7 cellular contexts compared by ENCODE assay signal in genomic region chr1:156805766-156806511, GRCh38. TPM values are rescaled to one million over a fixed set of nuclear protein-coding genes. Genes with fewer than 3 reads are reported as not detected.
A peak's percentile ranks its signal among the peaks of the same experiment; 100 is the strongest.
DNase-seq lines count a peak whose midpoint lies in the region; ATAC-seq and TF ChIP-seq lines count a peak whose summit lies in the region.
"Had no signal": no experiment of that assay in that cellular context is flagged by ENCODE, and none has a peak within 500 bp of the region (broad histone marks: within the 10 kb centered on the region; RNA-seq: fewer than 3 reads in every experiment).

No MANE protein-coding gene starts in this region.

- H3K27ac ChIP-seq in gastroesophageal sphincter (peak overlapping the region in 2 of 4 donors; percentile 28 to 37), trophoblast cell (ENCODE audit: low read depth, low read length) (no peak overlapping the region)

- H2BK12ac ChIP-seq in trophoblast cell (ENCODE audit: low read length), result no peak overlapping the region

- TF ChIP-seq POLR2A in gastroesophageal sphincter (IDR thresholded peaks at IDR 0.05), result no peak

- no peak overlapping the region for H2BK5ac ChIP-seq in trophoblast cell (ENCODE audit: low read depth, low read length, poor library complexity)

- DNase-seq in A172 (ENCODE audit: low spot score), result peak; percentile 46
- DNase-seq in NCI-H446 (lab: John Stamatoyannopoulos, UW), result peak; percentile 39 to 94
- DNase-seq in trophoblast cell, result no peak
- DNase-seq in SHP77 (lab: John Stamatoyannopoulos, UW), result no peak

- H3K36me3 ChIP-seq in gastroesophageal sphincter, result peaks cover 0 to 19% of the 10 kb centered on the region in 2 donors
- peaks cover 8 to 13% of the 10 kb centered on the region in 2 experiments for H3K36me3 ChIP-seq in trophoblast cell (ENCODE audit: control insufficient read depth in 1 of 2, insufficient read depth in 2 of 2, low read length in 2 of 2)

- no peak overlapping the region for H3K4me2 ChIP-seq in trophoblast cell (ENCODE audit: low read length)

- H2AK5ac ChIP-seq in trophoblast cell (ENCODE audit: low read length), result no peak overlapping the region

- H4K91ac ChIP-seq in trophoblast cell (ENCODE audit: low read depth, low read length), result no peak overlapping the region

- H3K9me3 ChIP-seq in gastroesophageal sphincter (no peaks in the 10 kb centered on the region), trophoblast cell (ENCODE audit: insufficient read depth, low read depth, low read length) (no peaks in the 10 kb centered on the region)

- H3K79me2 ChIP-seq in trophoblast cell (ENCODE audit: control insufficient read depth, insufficient read depth, low read length, poor library complexity), result no peaks in the 10 kb centered on the region

- H3K4me1 ChIP-seq in gastroesophageal sphincter (peaks cover 0 to 42% (median 17%) of the 10 kb centered on the region in 3 donors), trophoblast cell (ENCODE audit: control insufficient read depth in 1 of 2, insufficient read depth in 2 of 2, low read length in 2 of 2) (no peaks in the 10 kb centered on the region)

- H3K9ac ChIP-seq in trophoblast cell (ENCODE audit: low read length), result no peak overlapping the region

- no peak overlapping the region for H4K12ac ChIP-seq in trophoblast cell (ENCODE audit: low read depth, low read length)

- no peak overlapping the region for H3K4me3 ChIP-seq in gastroesophageal sphincter
- no peak overlapping the region for H3K4me3 ChIP-seq in trophoblast cell (ENCODE audit: low read depth, low read length)

- H2AFZ ChIP-seq in trophoblast cell (ENCODE audit: insufficient read depth, low read length, poor library complexity), result no peak overlapping the region

- H3K4ac ChIP-seq in trophoblast cell (ENCODE audit: low read depth, low read length), result no peak overlapping the region

- H3K27me3 ChIP-seq in gastroesophageal sphincter (peaks cover 5% of the 10 kb centered on the region), trophoblast cell (ENCODE audit: insufficient read depth, low read length) (no peaks in the 10 kb centered on the region)

- no peak overlapping the region for H3K14ac ChIP-seq in trophoblast cell (ENCODE audit: low read length)

- no peak overlapping the region for H2BK120ac ChIP-seq in trophoblast cell (ENCODE audit: insufficient read depth, low read length, poor library complexity)

- TF ChIP-seq CTCF in gastroesophageal sphincter (IDR thresholded peaks at IDR 0.05), result no peak

- H4K8ac ChIP-seq in trophoblast cell (ENCODE audit: low read depth, low read length), result no peak overlapping the region

- WGBS in gastroesophageal sphincter (ENCODE audit: low coverage in 1 of 2), 2 donors, result 40 to 85% methylated on average over 1 to 3 of the region's 3 CpGs
- WGBS in trophoblast cell (ENCODE audit: extremely low coverage, insufficient coverage, insufficient read length), result no CpG with 5 or more reads among the region's 3 CpGs

- no peaks in the 10 kb centered on the region for H3K79me1 ChIP-seq in trophoblast cell (ENCODE audit: low read length)

- H3K23ac ChIP-seq in trophoblast cell (ENCODE audit: low read length), result no peak overlapping the region

- no peak overlapping the region for H3K18ac ChIP-seq in trophoblast cell (ENCODE audit: low read length)

- TF ChIP-seq EP300 in gastroesophageal sphincter (IDR thresholded peaks at IDR 0.05), result no peak

- ATAC-seq in gastroesophageal sphincter (peak; percentile 61), HG02870 (IDR thresholded peaks at IDR 0.05; ENCODE audit: unreplicated experiment) (no peak)

RNA-seq across cellular contexts. Expression of gene SH2D2A, which starts 10.7 kb away (rescaled TPM):
- total RNA-seq in A172 (2014; rRNA removed; shearing (Covaris generic)), result 0.09 TPM in 1 of 2 replicates, not detected in the other
- total RNA-seq in gastroesophageal sphincter, result under 1 TPM in 1 of 4 donors, not detected in 3; 0.94 TPM
- 0.14 TPM in 1 of 2 replicates, not detected in the other for polyA plus RNA-seq in trophoblast cell (2013)

RNA-seq across cellular contexts. Expression of gene PRCC, which starts 38.6 kb away (rescaled TPM):
- total RNA-seq in A172 (2014; rRNA removed; shearing (Covaris generic)), result 40.3 and 51.5 TPM in 2 replicates
- total RNA-seq in gastroesophageal sphincter, result 10 to 100 TPM; 33.4 to 41.0 (median 33.9) TPM
- 156 and 169 TPM in 2 replicates for polyA plus RNA-seq in trophoblast cell (2013)

RNA-seq across cellular contexts. Expression of gene INSRR, which starts 53.0 kb away (rescaled TPM):
- not detected in 2 replicates for total RNA-seq in A172 (2014; rRNA removed; shearing (Covaris generic))
- under 1 TPM in 1 of 4 donors, not detected in 3; under 0.01 TPM for total RNA-seq in gastroesophageal sphincter
- polyA plus RNA-seq in trophoblast cell (2013), result under 0.01 and 0.01 TPM in 2 replicates
- total RNA-seq: Daoy had no signal

RNA-seq across cellular contexts. Expression of gene HDGF, which starts 54.5 kb away (rescaled TPM):
- total RNA-seq in A172 (2014; rRNA removed; shearing (Covaris generic)), result 430 and 446 TPM in 2 replicates
- total RNA-seq in gastroesophageal sphincter, result 100 to 1,000 TPM; 138 to 237 (median 186) TPM
- 216 and 223 TPM in 2 replicates for polyA plus RNA-seq in trophoblast cell (2013)

RNA-seq across cellular contexts. Expression of gene NTRK1, which starts 54.7 kb away (rescaled TPM):
- total RNA-seq in A172 (2014; rRNA removed; shearing (Covaris generic)), result 0.16 and 0.24 TPM in 2 replicates
- 1 to 10 TPM in 2 of 4 donors, under 1 TPM in 2; 0.23 to 4.4 (median 0.72) TPM for total RNA-seq in gastroesophageal sphincter
- polyA plus RNA-seq in trophoblast cell (2013), result 0.29 and 0.45 TPM in 2 replicates

Comparison
In these comparisons a context has a peak if more than half of its experiments do, and no peak if none do; other contexts are left out.
1. DNase-seq: peak in A172 (single experiment) and NCI-H446 (2 of 2); none in trophoblast cell (0 of 2) and SHP77 (0 of 2).